9 cellular contexts compared by ENCODE assay signal in the genomic region with DNA sequence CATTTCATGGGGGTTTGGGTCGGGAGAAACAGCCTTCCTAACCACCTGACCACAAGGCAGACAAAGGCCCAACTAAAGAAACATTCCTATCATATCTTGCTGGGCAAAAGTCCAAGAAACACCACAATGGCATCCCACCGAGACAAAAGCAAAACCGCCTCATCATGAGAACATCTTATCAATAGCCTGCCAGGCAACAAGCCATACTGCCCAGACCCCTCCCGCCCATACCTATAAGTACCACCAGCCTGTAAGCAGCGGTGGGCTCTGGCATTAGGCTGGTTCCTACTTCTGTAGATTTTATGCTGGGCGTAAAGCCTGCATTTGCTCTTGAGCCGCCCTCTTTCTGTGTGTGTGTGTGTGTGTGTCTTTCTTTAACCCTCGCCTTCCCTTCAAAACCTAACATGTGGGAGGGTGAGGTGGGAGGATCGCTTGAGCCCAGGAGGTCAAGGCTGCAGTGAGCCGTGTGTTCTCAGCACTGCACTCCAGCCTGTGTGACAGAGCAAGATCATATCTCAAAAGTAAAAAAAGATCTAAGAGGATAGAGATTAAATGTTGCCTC. TPM values are rescaled to one million over a fixed set of nuclear protein-coding genes. Genes with fewer than 3 reads are reported as not detected.
A peak's percentile ranks its signal among the peaks of the same experiment; 100 is the strongest.
DNase-seq lines count a peak whose midpoint lies in the region; ATAC-seq and TF ChIP-seq lines count a peak whose summit lies in the region.
"Had no signal": no experiment of that assay in that cellular context is flagged by ENCODE, and none has a peak within 500 bp of the region (broad histone marks: within the 10 kb centered on the region; RNA-seq: fewer than 3 reads in every experiment).

No MANE protein-coding gene starts in this region.

- H3K79me2 ChIP-seq in mesendoderm (ENCODE audit: control insufficient read depth, insufficient read depth, low read length) = no peaks in the 10 kb centered on the region

- no peaks in the 10 kb centered on the region for H3K79me1 ChIP-seq in mesendoderm (ENCODE audit: low read length)

- no peak overlapping the region for H4K5ac ChIP-seq in mesendoderm (ENCODE audit: low read length)

- no peak overlapping the region for H4K8ac ChIP-seq in mesendoderm (ENCODE audit: low read depth, low read length)

- H3K27ac Mint-ChIP-seq in nephron = peak overlapping the region in 2 of 3 experiments; percentile 50 to 95
- H3K27ac Mint-ChIP-seq in naive thymus-derived CD8-positive, alpha-beta T cell = no peak overlapping the region

- H3K56ac ChIP-seq in mesendoderm (ENCODE audit: low read length) = no peak overlapping the region

- no peak overlapping the region for H3K4me2 ChIP-seq in mesendoderm (ENCODE audit: low read length)

- H2BK15ac ChIP-seq in mesendoderm (replicated peaks; ENCODE audit: low read depth) = no peak overlapping the region

- H3K18ac ChIP-seq in mesendoderm (ENCODE audit: low read length) = no peak overlapping the region

- H3K27ac ChIP-seq in mesendoderm (ENCODE audit: low read depth, low read length) = no peak overlapping the region

- no peaks in the 10 kb centered on the region for H3K36me3 Mint-ChIP-seq in nephron (ENCODE audit: low read depth)
- H3K36me3 Mint-ChIP-seq in naive thymus-derived CD8-positive, alpha-beta T cell = no peaks in the 10 kb centered on the region

- no peak for ATAC-seq in naive thymus-derived CD8-positive, alpha-beta T cell

- peak overlapping the region in 2 of 3 experiments; percentile 37 to 61 for H3K4me3 Mint-ChIP-seq in nephron
- H3K4me3 Mint-ChIP-seq in naive thymus-derived CD8-positive, alpha-beta T cell = no peak overlapping the region

- no peak overlapping the region for H3K4me3 ChIP-seq in mesendoderm (ENCODE audit: low read length)

- peak; percentile 86 for DNase-seq in EH (ENCODE audit: low read depth)
- DNase-seq in NCI-H226 = peak; percentile 91
- DNase-seq in dermis microvascular lymphatic vessel endothelial cell (ENCODE audit: low read depth in 2 of 2) = peak; percentile 17 to 78
- DNase-seq in naive thymus-derived CD8-positive, alpha-beta T cell = no peak
- DNase-seq in mesendoderm = no peak
- DNase-seq in NCI-H524 treated with DMSO at 0.1 percent for 48 hours (lab: John Stamatoyannopoulos, UW) = no peak
- DNase-seq in globus pallidus (ENCODE audit: low spot score) = no peak
- DNase-seq: activated CD4-positive, alpha-beta T cell treated with anti-CD3 and anti-CD28 coated beads, Interleukin-2, amount 50 U/mL, for 4 hours had no signal

- POLR2A ChIA-PET in naive thymus-derived CD8-positive, alpha-beta T cell (lab: Charles Lee) = no interaction called here

- H3K4ac ChIP-seq in mesendoderm (ENCODE audit: low read depth, low read length) = no peak overlapping the region

- no peak for TF ChIP-seq CTCF in nephron (IDR thresholded peaks at IDR 0.05; ENCODE audit: unreplicated experiment in 3 of 3)

- H3K9me3 Mint-ChIP-seq in nephron = no peaks in the 10 kb centered on the region
- H3K9me3 Mint-ChIP-seq in naive thymus-derived CD8-positive, alpha-beta T cell = no peaks in the 10 kb centered on the region

- H3K4me1 Mint-ChIP-seq in nephron = peaks cover 13% of the 10 kb centered on the region
- no peaks in the 10 kb centered on the region for H3K4me1 Mint-ChIP-seq in naive thymus-derived CD8-positive, alpha-beta T cell

- H3K27me3 ChIP-seq in mesendoderm (ENCODE audit: insufficient read depth, low read length, poor library complexity) = no peaks in the 10 kb centered on the region

- no peaks in the 10 kb centered on the region for H3K4me1 ChIP-seq in mesendoderm (ENCODE audit: control insufficient read depth, low read depth, low read length)

- H3K23ac ChIP-seq in mesendoderm (ENCODE audit: low read length) = no peak overlapping the region

- H3K9ac ChIP-seq in mesendoderm (ENCODE audit: low read length) = no peak overlapping the region

- no peak overlapping the region for H2BK120ac ChIP-seq in mesendoderm (ENCODE audit: low read depth, low read length)

- no peak overlapping the region for H2BK5ac ChIP-seq in mesendoderm (ENCODE audit: low read length)

- no peak overlapping the region for H2AK5ac ChIP-seq in mesendoderm (ENCODE audit: low read length)

- H3K27me3 Mint-ChIP-seq in nephron (ENCODE audit: low read depth) = no peaks in the 10 kb centered on the region
- peaks cover 0 to 7% (median 3%) of the 10 kb centered on the region in 5 donors for H3K27me3 Mint-ChIP-seq in naive thymus-derived CD8-positive, alpha-beta T cell

- no CpG with 5 or more reads among the region's 10 CpGs for WGBS in mesendoderm (ENCODE audit: extremely low coverage, insufficient coverage, low lambda C conversion rate)

- no peaks in the 10 kb centered on the region for H3K36me3 ChIP-seq in mesendoderm (ENCODE audit: control insufficient read depth, insufficient read depth, low read length)

RNA-seq across cellular contexts. Expression of a gene that starts 56.9 kb away (rescaled TPM):
- under 0.01 and 0.13 TPM in 2 replicates for total RNA-seq in dermis microvascular lymphatic vessel endothelial cell
- not detected for total RNA-seq in naive thymus-derived CD8-positive, alpha-beta T cell
- not detected for polyA plus RNA-seq in naive thymus-derived CD8-positive, alpha-beta T cell
- under 0.01 TPM for polyA plus RNA-seq in mesendoderm (2013, experiment 1 of 2)
- not detected for polyA plus RNA-seq in mesendoderm (2013, experiment 2 of 2)

Comparison
In these comparisons a context has a peak if more than half of its experiments do, and no peak if none do; other contexts are left out.
1. DNase-seq: peak in EH (single experiment), NCI-H226 (single experiment) and dermis microvascular lymphatic vessel endothelial cell (2 of 2); none in naive thymus-derived CD8-positive, alpha-beta T cell (0 of 10), mesendoderm (single experiment), NCI-H524 treated with DMSO at 0.1 percent for 48 hours (single experiment) and globus pallidus (single experiment).
2. H3K27ac Mint-ChIP-seq: peak in nephron (2 of 3); none in naive thymus-derived CD8-positive, alpha-beta T cell (0 of 10).
3. H3K4me3 Mint-ChIP-seq: peak in nephron (2 of 3); none in naive thymus-derived CD8-positive, alpha-beta T cell (0 of 10).